ENCODE assay signal across 8 cellular contexts in the genomic region with DNA sequence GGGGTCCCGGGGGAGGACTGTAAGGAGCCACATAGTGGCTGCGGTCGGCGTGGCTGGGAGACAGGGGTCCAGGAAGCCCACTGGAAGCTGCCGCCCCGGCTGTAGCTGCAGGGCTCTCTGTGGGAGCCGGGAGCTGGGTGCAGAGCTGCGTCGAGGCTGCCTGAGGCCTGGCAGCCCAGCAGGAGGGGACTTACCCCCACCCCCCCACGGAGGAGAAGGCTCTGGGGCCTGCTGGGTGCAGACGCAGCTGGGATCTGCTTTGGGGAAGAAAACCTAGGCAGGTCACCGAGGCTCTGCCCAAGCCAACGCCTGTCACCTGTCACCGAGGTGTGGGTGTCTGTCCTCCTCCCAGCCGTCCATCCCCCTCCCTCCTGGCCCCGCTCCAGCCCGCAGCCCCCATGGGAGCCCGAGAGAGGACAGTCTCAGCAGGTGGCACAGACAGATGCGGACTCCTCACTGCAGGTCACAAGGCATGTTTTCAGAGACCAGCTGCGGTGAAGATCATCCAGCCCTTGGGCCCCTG. TPM values are rescaled to one million over a fixed set of nuclear protein-coding genes. Genes with fewer than 3 reads are reported as not detected.
A peak's percentile ranks its signal among the peaks of the same experiment; 100 is the strongest.
DNase-seq lines count a peak whose midpoint lies in the region; ATAC-seq lines count a peak whose summit lies in the region.

No MANE protein-coding gene starts in this region.

- peak overlapping the region; percentile 10 to 20 for H3K4me3 ChIP-seq in muscle layer of colon (ENCODE audit: low read depth in 1 of 2, low read length in 2 of 2)

- H3K4me3 Mint-ChIP-seq in T-helper 17 cell: peak overlapping the region; percentile 33

- H3K4me1 ChIP-seq in muscle layer of colon (ENCODE audit: insufficient read depth, low read length): peaks cover 59% of the 10 kb centered on the region

- peak overlapping the region; percentile 95 for H3K27ac ChIP-seq in muscle layer of colon (ENCODE audit: low read depth, low read length)

- ATAC-seq in GM18907 (IDR thresholded peaks at IDR 0.05; ENCODE audit: unreplicated experiment) (peak; percentile 52), HG02981 (IDR thresholded peaks at IDR 0.05; ENCODE audit: unreplicated experiment) (peak; percentile 43), T-helper 17 cell (peak; percentile 3)

- peak overlapping the region; percentile 28 for H3K9ac ChIP-seq in muscle layer of colon (ENCODE audit: low read length)

- no peaks in the 10 kb centered on the region for H3K36me3 Mint-ChIP-seq in T-helper 17 cell (ENCODE audit: low read depth)

- no peaks in the 10 kb centered on the region for H3K27me3 Mint-ChIP-seq in T-helper 17 cell

- no peak overlapping the region for H3K27ac Mint-ChIP-seq in T-helper 17 cell

- H3K4me1 Mint-ChIP-seq in T-helper 17 cell: peaks cover 8% of the 10 kb centered on the region

- DNase-seq in T-helper 17 cell (no peak), ecto neural progenitor cell (ENCODE audit: low spot score) (no peak), hippocampal formation (lab: John Stamatoyannopoulos, UW) (no peak)
- no peak for DNase-seq in stimulated activated CD4-positive, alpha-beta T cell treated with anti-CD3 and anti-CD28 coated beads, Interleukin-12 subunit alpha, Interleukin-12 subunit beta, amount 100 ng/mL, for 4 hours
- DNase-seq in activated CD4-positive, alpha-beta T cell treated with anti-CD3 and anti-CD28 coated beads for 1 hour: no peak

- H3K36me3 ChIP-seq in muscle layer of colon (ENCODE audit: insufficient read depth, low read length): peaks cover 3% of the 10 kb centered on the region

- H3K9me3 ChIP-seq in T-helper 17 cell (ENCODE audit: control insufficient read depth, low read length, poor library complexity, severe bottlenecking) (no peaks in the 10 kb centered on the region), muscle layer of colon (ENCODE audit: low read length) (no peaks in the 10 kb centered on the region)

- no peaks in the 10 kb centered on the region for H3K27me3 ChIP-seq in muscle layer of colon (ENCODE audit: control insufficient read depth in 1 of 2, insufficient read depth in 2 of 2, low read length in 2 of 2)

RNA-seq across cellular contexts. Expression of a gene that starts 25.2 kb away (rescaled TPM):
- 10 to 100 TPM; 15.7 to 16.7 TPM for total RNA-seq in T-helper 17 cell
